ENCODE assay signal across 30 cellular contexts in the genomic region with DNA sequence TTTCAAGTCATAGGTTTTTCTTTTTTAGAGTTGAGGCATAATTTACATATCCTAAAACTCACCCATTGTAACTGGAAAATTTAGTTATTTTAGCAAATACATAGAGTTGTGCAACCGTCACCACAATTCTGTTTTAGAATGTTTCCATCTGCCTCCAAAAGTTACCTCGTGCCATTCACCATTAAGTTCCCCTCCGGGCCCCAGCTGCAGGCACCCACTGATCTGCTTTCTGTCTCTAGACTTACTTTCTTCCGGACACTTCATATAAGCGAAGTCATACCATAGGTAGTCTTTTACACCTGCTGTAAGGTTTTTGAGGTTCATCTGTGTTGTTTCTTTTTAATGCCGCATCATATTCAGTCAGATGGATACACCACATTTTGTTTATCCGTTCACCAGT. TPM values are rescaled to one million over a fixed set of nuclear protein-coding genes. Genes with fewer than 3 reads are reported as not detected.
DNase-seq lines count a peak whose midpoint lies in the region; TF ChIP-seq lines count a peak whose summit lies in the region.
"Had no signal": no experiment of that assay in that cellular context is flagged by ENCODE, and none has a peak within 500 bp of the region (broad histone marks: within the 10 kb centered on the region; RNA-seq: fewer than 3 reads in every experiment).

No MANE protein-coding gene starts in this region.

- H3K4me3 ChIP-seq in KMS-11 (IDR thresholded peaks at IDR 0.05; ENCODE audit: insufficient read depth, low read depth, low read length) (no peak overlapping the region), SK-N-MC (peak overlapping the region; percentile 42; the same call in 1 of the 2 replicates)
- H3K4me3 ChIP-seq: mucosa of descending colon, pancreas, PC-9, tibial artery had no signal

- TF ChIP-seq CTCF in KMS-11 (conservative IDR thresholded peaks at IDR 0.05; ENCODE audit: low read depth, low read length) = no peak

- H3K9ac ChIP-seq in KMS-11 (no peak overlapping the region), SK-N-MC (ENCODE audit: insufficient read length) (no peak overlapping the region)

- peaks cover 6% of the 10 kb centered on the region; the same call in 1 of the 2 replicates for H3K79me2 ChIP-seq in KMS-11 (ENCODE audit: insufficient read depth, low read depth)

- no peaks in the 10 kb centered on the region for H4K20me1 ChIP-seq in KMS-11 (ENCODE audit: insufficient read depth)

- DNase-seq in SIG-M5 treated with dmso at 0.1 percent for 504 hours (lab: John Stamatoyannopoulos, UW; ENCODE audit: unreplicated experiment) = peak; percentile 56
- no peak for DNase-seq in SIG-M5 (lab: John Stamatoyannopoulos, UW)
- DNase-seq in SK-N-MC (ENCODE audit: low read depth, low spot score) = no peak
- DNase-seq in medulla oblongata (ENCODE audit: extremely low spot score) = peak; percentile 42
- DNase-seq in NK-92 (lab: John Stamatoyannopoulos, UW; ENCODE audit: unreplicated experiment) = no peak
- no peak for DNase-seq in A172 (ENCODE audit: low spot score)
- no peak for DNase-seq in DMS 273 (lab: John Stamatoyannopoulos, UW; ENCODE audit: unreplicated experiment)
- DNase-seq: 8988T; activated CD4-positive, CD25-positive, alpha-beta regulatory T cell treated with anti-CD3 and anti-CD28 coated beads, Interleukin-2, amount 50 U/mL, for 72 hours; activated CD8-positive, alpha-beta memory T cell treated with anti-CD3 and anti-CD28 coated beads for 24 hours; activated naive CD4-positive, alpha-beta T cell; activated T-cell treated with anti-CD3 and anti-CD28 coated beads, Interleukin-2, amount 50 U/mL, for 1 hour; amniotic stem cell; COR-L47; GDM1; H9; kidney; mucosa of descending colon; NCI-H146; NCI-H2107; NCI-H82; nephron progenitor cell; pancreas; PC-9; retina; small intestine; stimulated activated CD4-positive, alpha-beta T cell treated with anti-CD3 and anti-CD28 coated beads, Interleukin-1b, Interleukin-23, amount 100 ng/mL, for 48 hours; stimulated activated CD8-positive, alpha-beta memory T cell treated with anti-CD3 and anti-CD28 coated beads, Interleukin-4, amount 100 ng/mL, for 48 hours; tibial artery had no signal

- H3K4me1 ChIP-seq in KMS-11 (ENCODE audit: low read depth, poor library complexity, severe bottlenecking) = peaks cover 54% of the 10 kb centered on the region

- H3K36me3 ChIP-seq in KMS-11 (ENCODE audit: insufficient read depth) (no peaks in the 10 kb centered on the region), SK-N-MC (ENCODE audit: insufficient read depth, low read length) (no peaks in the 10 kb centered on the region)
- H3K36me3 ChIP-seq: pancreas had no signal

- no peaks in the 10 kb centered on the region for H3K9me3 ChIP-seq in SK-N-MC (ENCODE audit: low read depth, low read length)
- H3K9me3 ChIP-seq: mucosa of descending colon, pancreas, tibial artery had no signal

- H3K27ac ChIP-seq in KMS-11 = no peak overlapping the region; the same call in 1 of the 2 replicates
- peak overlapping the region; percentile 15; the same call in 1 of the 2 replicates for H3K27ac ChIP-seq in SK-N-MC
- H3K27ac ChIP-seq: pancreas, PC-9, tibial artery had no signal

- no peak overlapping the region for H2AFZ ChIP-seq in KMS-11 (ENCODE audit: low read depth)
- H2AFZ ChIP-seq: PC-9 had no signal

- peak overlapping the region; percentile 94; the same call in 1 of the 2 replicates for H3K4me2 ChIP-seq in KMS-11
- H3K4me2 ChIP-seq: PC-9 had no signal

- no peaks in the 10 kb centered on the region for H3K27me3 ChIP-seq in KMS-11 (ENCODE audit: insufficient read depth, low read depth)
- H3K27me3 ChIP-seq: pancreas, tibial artery had no signal

RNA-seq across cellular contexts. Expression of gene PPP2R5C, which starts 28.7 kb away (rescaled TPM):
- 87.4 and 106 TPM in 2 replicates for total RNA-seq in A172 (2014; rRNA removed; shearing (Covaris generic))

Comparison
In these comparisons a context has a peak if more than half of its experiments do, and no peak if none do; other contexts are left out.
1. DNase-seq: peak in SIG-M5 treated with dmso at 0.1 percent for 504 hours (single experiment) and medulla oblongata (single experiment); none in SIG-M5 (single experiment), SK-N-MC (single experiment), NK-92 (single experiment), A172 (single experiment) and DMS 273 (single experiment).